In the genomic region with DNA sequence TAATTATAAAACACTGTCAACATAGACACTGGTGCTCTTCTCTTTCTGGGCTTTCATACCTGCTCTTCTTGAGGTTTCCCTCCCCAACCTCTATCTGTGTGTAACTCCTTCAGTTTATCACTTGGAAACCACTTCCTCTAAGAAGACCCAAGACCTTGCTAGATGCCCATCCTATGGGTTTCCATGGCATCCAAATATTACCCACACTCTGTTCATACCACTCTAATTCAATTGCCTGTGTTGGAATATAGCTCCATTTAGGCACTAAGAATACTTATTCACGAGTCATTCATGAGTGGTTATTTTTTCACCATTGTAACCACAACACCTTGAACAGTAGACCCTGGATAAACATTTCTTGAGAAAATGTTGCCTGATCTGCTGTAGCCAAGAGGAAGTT, we compare ENCODE assay signal across 17 cellular contexts.
DNase-seq lines count a peak whose midpoint lies in the region; ATAC-seq, FAIRE-seq and TF ChIP-seq lines count a peak whose summit lies in the region.
"Had no signal": no experiment of that assay in that cellular context is flagged by ENCODE, and none has a peak within 500 bp of the region (broad histone marks: within the 10 kb centered on the region; RNA-seq: fewer than 3 reads in every experiment).

No MANE protein-coding gene starts in this region.

- TF ChIP-seq POLR2A in GM12891 (IDR thresholded peaks at IDR 0.05; ENCODE audit: low read depth, low read length): no peak

- H3K9me3 Mint-ChIP-seq in T-helper 1 cell treated with Interleukin-12 subunit alpha and Interleukin-12 subunit beta and Interleukin-4 antibody, amounts not matched to agents 30 μg/mL and 1 μg/mL, for 36 hours: no peaks in the 10 kb centered on the region
- H3K9me3 Mint-ChIP-seq: dendritic cell treated with granulocyte-macrophage colony-stimulating factor and Interleukin-4, amounts not matched to agents 40 ng/mL and 50 ng/mL, for 4 days; stimulated activated memory B cell treated with anti-CD40 and anti-IgM and Interleukin-4, amounts not matched to agents 10 μg/mL and 1 μg/mL and 100 μg/mL, for 72 hours had no signal

- no peak for ATAC-seq in HG02938 (IDR thresholded peaks at IDR 0.05; ENCODE audit: unreplicated experiment)
- ATAC-seq in GM18873 (IDR thresholded peaks at IDR 0.05; ENCODE audit: low FRiP score, unreplicated experiment): no peak
- ATAC-seq: stimulated activated memory B cell treated with anti-CD40 and anti-IgM and Interleukin-4, amounts not matched to agents 10 μg/mL and 1 μg/mL and 100 μg/mL, for 72 hours had no signal

- H3K27ac Mint-ChIP-seq in T-helper 1 cell treated with Interleukin-12 subunit alpha and Interleukin-12 subunit beta and Interleukin-4 antibody, amounts not matched to agents 30 μg/mL and 1 μg/mL, for 36 hours: peak overlapping the region; percentile 86
- H3K27ac Mint-ChIP-seq: dendritic cell treated with granulocyte-macrophage colony-stimulating factor and Interleukin-4, amounts not matched to agents 40 ng/mL and 50 ng/mL, for 4 days; stimulated activated memory B cell treated with anti-CD40 and anti-IgM and Interleukin-4, amounts not matched to agents 10 μg/mL and 1 μg/mL and 100 μg/mL, for 72 hours had no signal

- no peaks in the 10 kb centered on the region for H3K27me3 Mint-ChIP-seq in T-helper 1 cell treated with Interleukin-12 subunit alpha and Interleukin-12 subunit beta and Interleukin-4 antibody, amounts not matched to agents 30 μg/mL and 1 μg/mL, for 36 hours (ENCODE audit: low read depth)
- H3K27me3 Mint-ChIP-seq: stimulated activated memory B cell treated with anti-CD40 and anti-IgM and Interleukin-4, amounts not matched to agents 10 μg/mL and 1 μg/mL and 100 μg/mL, for 72 hours had no signal

- no peak overlapping the region for H3K4me3 ChIP-seq in AG10803 (ENCODE audit: low read length)
- H3K4me3 ChIP-seq: vagina had no signal

- peaks cover 3% of the 10 kb centered on the region for H3K36me3 Mint-ChIP-seq in T-helper 1 cell treated with Interleukin-12 subunit alpha and Interleukin-12 subunit beta and Interleukin-4 antibody, amounts not matched to agents 30 μg/mL and 1 μg/mL, for 36 hours (ENCODE audit: low read depth)
- H3K36me3 Mint-ChIP-seq: stimulated activated memory B cell treated with anti-CD40 and anti-IgM and Interleukin-4, amounts not matched to agents 10 μg/mL and 1 μg/mL and 100 μg/mL, for 72 hours had no signal

- no peak for FAIRE-seq in GM12891 (lab: Jason Lieb, UNC)
- FAIRE-seq: HTR-8/SVneo, islet of Langerhans, RCC 7860 had no signal

- DNase-seq in AG10803 (ENCODE audit: low read depth) (peak; percentile 46), GM12891 (ENCODE audit: insufficient read length, low spot score) (no peak), glomerular visceral epithelial cell (ENCODE audit: extremely low spot score) (peak; percentile 34), NCI-H1930 (lab: John Stamatoyannopoulos, UW) (no peak), A172 (ENCODE audit: low spot score) (no peak)
- DNase-seq: NCI-H1417; NCI-H510A treated with DMSO at 0.1 percent for 48 hours; stimulated activated CD4-positive, alpha-beta T cell treated with anti-CD3 and anti-CD28 coated beads, Interleukin-2, amount 100 ng/mL, for 24 hours had no signal

- no peak for TF ChIP-seq CTCF in AG10803 (conservative IDR thresholded peaks at IDR 0.05; ENCODE audit: low read length)

- H3K4me1 Mint-ChIP-seq in T-helper 1 cell treated with Interleukin-12 subunit alpha and Interleukin-12 subunit beta and Interleukin-4 antibody, amounts not matched to agents 30 μg/mL and 1 μg/mL, for 36 hours (ENCODE audit: low read depth): peaks cover 36% of the 10 kb centered on the region

- peak overlapping the region; percentile 43 for H3K4me3 Mint-ChIP-seq in T-helper 1 cell treated with Interleukin-12 subunit alpha and Interleukin-12 subunit beta and Interleukin-4 antibody, amounts not matched to agents 30 μg/mL and 1 μg/mL, for 36 hours
- H3K4me3 Mint-ChIP-seq: dendritic cell treated with granulocyte-macrophage colony-stimulating factor and Interleukin-4, amounts not matched to agents 40 ng/mL and 50 ng/mL, for 4 days; stimulated activated memory B cell treated with anti-CD40 and anti-IgM and Interleukin-4, amounts not matched to agents 10 μg/mL and 1 μg/mL and 100 μg/mL, for 72 hours had no signal

TF ChIP-seq in GM12891, 5 proteins besides CTCF, POLR2A, EP300 and RAD21:
- TF ChIP-seq POU2F2 (IDR thresholded peaks at IDR 0.05; ENCODE audit: low read depth, low read length): no peak
- TF ChIP-seq SPI1 (IDR thresholded peaks at IDR 0.05; ENCODE audit: low read depth, low read length): 0 out of 2 replicates have a peak, but pooled peaks have one; percentile 18

Comparison
In these comparisons a context has a peak if more than half of its experiments do, and no peak if none do; other contexts are left out.
1. DNase-seq: peak in AG10803 (single experiment) and glomerular visceral epithelial cell (single experiment); none in GM12891 (single experiment), NCI-H1930 (0 of 2) and A172 (single experiment).